2 cellular contexts compared by ENCODE assay signal in genomic region chr2:71789556-71790219, GRCh38.
TF ChIP-seq lines count a peak whose summit lies in the region.

No MANE protein-coding gene starts in this region.

TF ChIP-seq in HCT116, 20 proteins besides CTCF, POLR2A, EP300 and RAD21 (continued from another document):
- TF ChIP-seq FOSL1 (IDR thresholded peaks at IDR 0.05; ENCODE audit: low read depth) (no peak), SRF (IDR thresholded peaks at IDR 0.05; ENCODE audit: low read depth) (no peak), MAX (IDR thresholded peaks at IDR 0.05) (no peak), TCF7L2 (IDR thresholded peaks at IDR 0.05; ENCODE audit: borderline replicate concordance, extremely low read depth, insufficient read depth, insufficient read length) (no peak)

TF ChIP-seq in K562, 482 proteins besides CTCF, POLR2A, EP300 and RAD21:
- TF ChIP-seq BRF1 (IDR thresholded peaks at IDR 0.05; ENCODE audit: borderline replicate concordance, extremely low read depth, insufficient read length) (no peak), ZNF224 (CRISPR knock-in tag; IDR thresholded peaks at IDR 0.05) (no peak), ARHGAP35 (IDR thresholded peaks at IDR 0.05; ENCODE audit: partially characterized antibody) (no peak), GTF3C2 (IDR thresholded peaks at IDR 0.05; ENCODE audit: borderline replicate concordance, extremely low read depth, insufficient read length) (no peak), ZNF449 (CRISPR knock-in tag; IDR thresholded peaks at IDR 0.05) (no peak), MTA3 (IDR thresholded peaks at IDR 0.05; ENCODE audit: borderline replicate concordance) (no peak), FOS (IDR thresholded peaks at IDR 0.05; ENCODE audit: extremely low read depth, insufficient read length) (no peak), ZZZ3 (IDR thresholded peaks at IDR 0.05) (no peak), E2F4 (CRISPR knock-in tag; IDR thresholded peaks at IDR 0.05; ENCODE audit: low read depth) (no peak), ZBTB43 (CRISPR knock-in tag; IDR thresholded peaks at IDR 0.05) (no peak), XRCC5 (IDR thresholded peaks at IDR 0.05; ENCODE audit: low read depth, low read length) (no peak), ZFP91 (CRISPR knock-in tag; IDR thresholded peaks at IDR 0.05) (no peak), TBP (optimal IDR thresholded peaks at IDR 0.05; ENCODE audit: low read depth, low read length) (no peak), TFAM (CRISPR knock-in tag; conservative IDR thresholded peaks at IDR 0.05) (no peak), SUPT5H (IDR thresholded peaks at IDR 0.05) (no peak), ZNF311 (CRISPR knock-in tag; IDR thresholded peaks at IDR 0.05) (no peak), MYNN (IDR thresholded peaks at IDR 0.05) (no peak), MYNN (CRISPR knock-in tag; IDR thresholded peaks at IDR 0.05) (no peak), RBM14 (IDR thresholded peaks at IDR 0.05; ENCODE audit: borderline replicate concordance, insufficient read depth, low read depth, low read length) (no peak), ZNF445 (CRISPR knock-in tag; IDR thresholded peaks at IDR 0.05; ENCODE audit: low read depth) (no peak)
